ENCODE assay signal across 8 cellular contexts in genomic region chr3:184133840-184134745, GRCh38. TPM values are rescaled to one million over a fixed set of nuclear protein-coding genes. Genes with fewer than 3 reads are reported as not detected.
DNase-seq lines count a peak whose midpoint lies in the region; ATAC-seq, FAIRE-seq and TF ChIP-seq lines count a peak whose summit lies in the region.

No MANE protein-coding gene starts in this region.

- 2% methylated on average over 28 of the region's 37 CpGs for WGBS in SK-N-SH (ENCODE audit: low lambda C conversion rate)
- WGBS in pancreas, 2 donors = 1% methylated on average over 37 of the region's 37 CpGs

- TF ChIP-seq EP300 in SK-N-SH (IDR thresholded peaks at IDR 0.05; ENCODE audit: borderline replicate concordance in 1 of 2, low read depth in 1 of 2, low read length in 1 of 2) = no peak

- H3K4me3 ChIP-seq in AG09309 (ENCODE audit: control insufficient read depth, low read depth, low read length) = peak overlapping the region; percentile 56
- H3K4me3 ChIP-seq in NB4 (ENCODE audit: low read depth, low read length) = peak overlapping the region; percentile 100
- peak overlapping the region; percentile 82 to 96 for H3K4me3 ChIP-seq in SK-N-SH (ENCODE audit: low read depth in 2 of 2, low read length in 1 of 2)
- H3K4me3 ChIP-seq in pancreas = peak overlapping the region; percentile 89 to 98 (median 94)

- H3K27ac ChIP-seq in SK-N-SH (ENCODE audit: low read depth in 2 of 2, low read length in 1 of 2) (peak overlapping the region; percentile 70 to 86), angular gyrus (ENCODE audit: low read depth, low read length) (peak overlapping the region; percentile 95), pancreas (peak overlapping the region; percentile 70 to 95 (median 84))

- peak; percentile 19 for ATAC-seq in GM19035 (IDR thresholded peaks at IDR 0.05; ENCODE audit: unreplicated experiment)
- ATAC-seq in left cardiac atrium = peak; percentile 85 to 89
- peak; percentile 80 to 87 (median 84) for ATAC-seq in pancreas
- ATAC-seq in HG03108 (IDR thresholded peaks at IDR 0.05; ENCODE audit: unreplicated experiment) = no peak

- H4K20me1 ChIP-seq in SK-N-SH (ENCODE audit: insufficient read depth) = no peaks in the 10 kb centered on the region

- H3K4me2 ChIP-seq in SK-N-SH = peak overlapping the region; percentile 90

- no peaks in the 10 kb centered on the region for H3K9me3 ChIP-seq in SK-N-SH
- H3K9me3 ChIP-seq in pancreas = no peaks in the 10 kb centered on the region

- intact Hi-C loops in left cardiac atrium (cut with DNase I) (loop anchor here in 1 of 2 donors (2.0 to 5.0 kb wide), 2 partner anchors 53 to 117 kb away; partner anchors contain the start of genes ABCC5 and ABCF3), pancreas (cut with DNase I) (no loop called here)

- no peaks in the 10 kb centered on the region for H3K27me3 ChIP-seq in SK-N-SH (ENCODE audit: insufficient read depth)
- no peaks in the 10 kb centered on the region for H3K27me3 ChIP-seq in pancreas

- POLR2A ChIA-PET in SK-N-SH (lab: Yijun Ruan, JAX) = interaction anchor here (1.0 to 1.3 kb wide), 2 partner anchors 22 to 119 kb away, joined by 3 to 9 read pairs; partner anchors contain the start of gene DVL3

- no peak for TF ChIP-seq RAD21 in SK-N-SH (IDR thresholded peaks at IDR 0.05; ENCODE audit: low read length)

- H3K4me1 ChIP-seq in SK-N-SH (ENCODE audit: control insufficient read depth in 1 of 2, insufficient read depth in 2 of 2, low read depth in 1 of 2, low read length in 1 of 2) (peaks cover 0 to 8% of the 10 kb centered on the region in 2 experiments; a peak in 3 of 4 replicates), pancreas (peaks cover 4 to 13% (median 11%) of the 10 kb centered on the region in 3 donors)

- peaks cover 10% of the 10 kb centered on the region for H3F3A ChIP-seq in SK-N-SH (replicated peaks; ENCODE audit: insufficient read depth)

- H2AFZ ChIP-seq in SK-N-SH (ENCODE audit: low read depth) = peak overlapping the region; percentile 75

- TF ChIP-seq POLR2A in NB4 (IDR thresholded peaks at IDR 0.05; ENCODE audit: extremely low read depth, insufficient read length) = peak; percentile 39

- no peak for TF ChIP-seq CTCF in AG09309 (IDR thresholded peaks at IDR 0.05; ENCODE audit: control insufficient read depth, insufficient read depth, low read depth, low read length, missing control alignments)
- no peak for TF ChIP-seq CTCF in NB4 (IDR thresholded peaks at IDR 0.05; ENCODE audit: low read depth, low read length)
- TF ChIP-seq CTCF in SK-N-SH (IDR thresholded peaks at IDR 0.05) = no peak
- TF ChIP-seq CTCF in pancreas (IDR thresholded peaks at IDR 0.05) = no peak

- H3K9me2 ChIP-seq in SK-N-SH = no peaks in the 10 kb centered on the region

- H3K36me3 ChIP-seq in SK-N-SH (replicated peaks in 1 of 2; ENCODE audit: control insufficient read depth in 1 of 2, insufficient read depth in 2 of 2, low read length in 1 of 2) = peaks cover 3 to 9% of the 10 kb centered on the region in 2 experiments
- H3K36me3 ChIP-seq in pancreas = no peaks in the 10 kb centered on the region

- peaks cover 49% of the 10 kb centered on the region for H3K79me2 ChIP-seq in SK-N-SH (ENCODE audit: insufficient read depth)

- no peak for FAIRE-seq in pancreas (lab: Jason Lieb, UNC)

- CTCF ChIA-PET in SK-N-SH (lab: Yijun Ruan, JAX) = interaction anchor here (0.9 to 4.0 kb wide), 8 partner anchors 11 to 249 kb away, joined by 3 to 31 read pairs (median 6); partner anchors contain the start of genes ABCC5, EEF1AKMT4 and PARL

- DNase-seq in AG09309 (ENCODE audit: low read depth) = no peak
- peak; percentile 91 for DNase-seq in NB4 (ENCODE audit: low read depth)
- peak; percentile 79 for DNase-seq in SK-N-SH
- peak; percentile 91 for DNase-seq in left cardiac atrium
- peak; percentile 85 to 95 (median 88) for DNase-seq in pancreas

- peak overlapping the region; percentile 92; the same call in 1 of the 2 replicates for H3K9ac ChIP-seq in SK-N-SH

TF ChIP-seq in SK-N-SH, 30 proteins besides CTCF, POLR2A, EP300 and RAD21 (continues in another document):
- TF ChIP-seq MAX (IDR thresholded peaks at IDR 0.05; ENCODE audit: low read depth) (peak; percentile 100), GATA2 (CRISPR knock-in tag; IDR thresholded peaks at IDR 0.05) (no peak), IRF3 (IDR thresholded peaks at IDR 0.05; ENCODE audit: low read depth, low read length) (0 out of 2 replicates have a peak, but pooled peaks have one; percentile 29), RCOR1 (IDR thresholded peaks at IDR 0.05; ENCODE audit: low read length) (peak; percentile 62), MEF2A (IDR thresholded peaks at IDR 0.05; ENCODE audit: borderline replicate concordance, low read depth) (no peak), ELF1 (IDR thresholded peaks at IDR 0.05) (peak; percentile 82), SMC3 (IDR thresholded peaks at IDR 0.05; ENCODE audit: low read depth, low read length) (0 out of 2 replicates have a peak, but pooled peaks have one; percentile 7), YY1 (IDR thresholded peaks at IDR 0.05; ENCODE audit: low read depth) (no peak), RXRA (IDR thresholded peaks at IDR 0.05; ENCODE audit: borderline replicate concordance, low read depth) (no peak), SIN3A (IDR thresholded peaks at IDR 0.05; ENCODE audit: borderline replicate concordance, low read depth, low read length) (peak; percentile 84; the same call in 1 of the 2 replicates), USF2 (IDR thresholded peaks at IDR 0.05; ENCODE audit: borderline replicate concordance, low read depth, low read length) (no peak), FOSL2 (IDR thresholded peaks at IDR 0.05; ENCODE audit: borderline replicate concordance, low read depth) (no peak), MXI1 (IDR thresholded peaks at IDR 0.05; ENCODE audit: low read depth, low read length) (peak; percentile 99), CHD2 (IDR thresholded peaks at IDR 0.05; ENCODE audit: low read length, partially characterized antibody) (peak; percentile 41)

RNA-seq across cellular contexts. Expression of gene EIF2B5, which starts 1.1 kb away (rescaled TPM):
- 46.8 and 61.5 TPM in 2 replicates for polyA plus RNA-seq in SK-N-SH (2012; rRNA removed)
- polyA plus RNA-seq in SK-N-SH (2012; cell fraction: cytosol; rRNA removed) = 36.1 and 42.9 TPM in 2 replicates
- 113 and 133 TPM in 2 replicates for polyA plus RNA-seq in SK-N-SH (2012; cell fraction: nucleus; rRNA removed)
- total RNA-seq in left cardiac atrium = 10 to 100 TPM; 29.1 to 30.5 TPM
- total RNA-seq in pancreas = 10 to 100 TPM; 12.4 to 23.6 (median 17.1) TPM
- 10 to 100 TPM; 32.1 to 53.3 TPM for polyA plus RNA-seq in pancreas

RNA-seq across cellular contexts. Expression of gene DVL3, which starts 21.1 kb away (rescaled TPM):
- polyA plus RNA-seq in SK-N-SH (2012; rRNA removed) (29.6 and 30.1 TPM in 2 replicates), pancreas (10 to 100 TPM; 47.5 to 53.8 TPM)
- 16.3 and 19.3 TPM in 2 replicates for polyA plus RNA-seq in SK-N-SH (2012; cell fraction: cytosol; rRNA removed)
- 117 and 125 TPM in 2 replicates for polyA plus RNA-seq in SK-N-SH (2012; cell fraction: nucleus; rRNA removed)
- total RNA-seq in left cardiac atrium (10 to 100 TPM; 42.6 to 66.2 TPM), pancreas (10 to 100 TPM; 31.0 to 44.9 (median 35.1) TPM)

RNA-seq across cellular contexts. Expression of gene HTR3E, which starts 37.2 kb away (rescaled TPM):
- polyA plus RNA-seq in SK-N-SH (2012; rRNA removed) (not detected in 2 replicates), pancreas (not detected)
- polyA plus RNA-seq in SK-N-SH (2012; cell fraction: cytosol; rRNA removed) = not detected in 2 replicates
- polyA plus RNA-seq in SK-N-SH (2012; cell fraction: nucleus; rRNA removed) = not detected in 2 replicates
- total RNA-seq in left cardiac atrium (not detected), pancreas (under 1 TPM in 1 of 6 donors, not detected in 5; 0.41 TPM)

RNA-seq across cellular contexts. Expression of gene AP2M1, which starts 40.6 kb away (rescaled TPM):
- 645 and 759 TPM in 2 replicates for polyA plus RNA-seq in SK-N-SH (2012; rRNA removed)
- polyA plus RNA-seq in SK-N-SH (2012; cell fraction: cytosol; rRNA removed) = 537 and 665 TPM in 2 replicates
- polyA plus RNA-seq in SK-N-SH (2012; cell fraction: nucleus; rRNA removed) = 480 and 683 TPM in 2 replicates
- 100 to 1,000 TPM; 278 to 314 TPM for total RNA-seq in left cardiac atrium
- total RNA-seq in pancreas = 100 to 1,000 TPM in 1 of 6 donors, 10 to 100 TPM in 5; 67.8 to 136 (median 81.8) TPM
- polyA plus RNA-seq in pancreas = 100 to 1,000 TPM in 1 of 2 donors, 10 to 100 TPM in 1; 69.3 to 113 TPM

RNA-seq across cellular contexts. Expression of gene ABCF3, which starts 51.9 kb away (rescaled TPM):
- polyA plus RNA-seq in SK-N-SH (2012; rRNA removed) = 55.6 and 59.2 TPM in 2 replicates
- polyA plus RNA-seq in SK-N-SH (2012; cell fraction: cytosol; rRNA removed) = 23.3 and 30.6 TPM in 2 replicates
- 148 and 153 TPM in 2 replicates for polyA plus RNA-seq in SK-N-SH (2012; cell fraction: nucleus; rRNA removed)
- 10 to 100 TPM; 54.4 to 78.2 TPM for total RNA-seq in left cardiac atrium
- 10 to 100 TPM; 31.7 to 49.4 (median 37.7) TPM for total RNA-seq in pancreas
- polyA plus RNA-seq in pancreas = 10 to 100 TPM; 79.7 to 92.1 TPM
